1 cellular context compared by ENCODE assay signal in genomic region chr2:104890092-104890393, GRCh38.
TF ChIP-seq lines count a peak whose summit lies in the region.

No MANE protein-coding gene starts in this region.

TF ChIP-seq in K562, 482 proteins besides CTCF, POLR2A, EP300 and RAD21:
- no peak for TF ChIP-seq THAP7 (CRISPR knock-in tag; IDR thresholded peaks at IDR 0.05)
- TF ChIP-seq CEBPB (tag; IDR thresholded peaks at IDR 0.05) = no peak
- TF ChIP-seq BHLHE40 (IDR thresholded peaks at IDR 0.05; ENCODE audit: low read length) = no peak
- TF ChIP-seq TAF9B (IDR thresholded peaks at IDR 0.05; ENCODE audit: partially characterized antibody) = no peak
- TF ChIP-seq ZNF699 (CRISPR knock-in tag; IDR thresholded peaks at IDR 0.05; ENCODE audit: insufficient replicate concordance) = no peak
- peak; percentile 23 to 26; a peak in 1 of 4 replicates for TF ChIP-seq NRF1 (conservative IDR thresholded peaks at IDR 0.05 in 1 of 2, IDR thresholded peaks at IDR 0.05 in 1 of 2)
- no peak for TF ChIP-seq NR3C1 (CRISPR knock-in tag; IDR thresholded peaks at IDR 0.05)
